ENCODE assay signal across 9 cellular contexts in the genomic region with DNA sequence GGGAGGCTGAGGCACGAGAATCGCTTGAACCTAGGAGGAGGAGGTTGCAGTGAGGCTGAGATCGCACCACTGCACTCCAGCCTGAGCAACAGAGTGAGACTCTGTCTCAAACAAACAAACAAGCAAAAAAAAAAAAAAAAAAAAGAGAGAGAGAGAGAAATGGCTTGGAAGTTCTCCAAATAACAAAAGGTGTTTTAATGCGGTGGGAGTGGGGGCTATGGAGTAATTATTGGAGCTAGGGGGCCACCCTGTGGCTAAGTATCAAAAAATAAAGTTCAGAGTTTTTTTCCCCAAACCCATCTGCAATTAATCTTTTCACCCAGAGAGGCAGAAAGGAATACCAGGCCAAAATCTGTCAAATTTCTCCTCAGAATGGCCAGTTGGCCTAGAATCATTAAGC. TPM values are rescaled to one million over a fixed set of nuclear protein-coding genes. Genes with fewer than 3 reads are reported as not detected.
DNase-seq lines count a peak whose midpoint lies in the region; TF ChIP-seq lines count a peak whose summit lies in the region.
"Had no signal": no experiment of that assay in that cellular context is flagged by ENCODE, and none has a peak within 500 bp of the region (broad histone marks: within the 10 kb centered on the region; RNA-seq: fewer than 3 reads in every experiment).

No MANE protein-coding gene starts in this region.

- H3K36me3 Mint-ChIP-seq in immature natural killer cell (peaks cover 0 to 4% (median 2%) of the 10 kb centered on the region in 3 donors), nephron progenitor cell (ENCODE audit: low read depth) (peaks cover 21% of the 10 kb centered on the region)

- H3K79me2 ChIP-seq in DOHH2 (ENCODE audit: control insufficient read depth, low read length), result peaks cover 48% of the 10 kb centered on the region

- H4K20me1 ChIP-seq in DOHH2 (ENCODE audit: control insufficient read depth, insufficient read depth, low read depth, low read length), result no peaks in the 10 kb centered on the region

- DNase-seq in HEK293T (ENCODE audit: extremely low spot score), result no peak
- peak; percentile 64 for DNase-seq in RPMI8226
- DNase-seq in immature natural killer cell, result peak; percentile 26 to 39 (median 36)
- no peak for DNase-seq in nephron progenitor cell
- no peak for DNase-seq in NCI-H187 treated with DMSO at 0.1 percent for 48 hours (lab: John Stamatoyannopoulos, UW)
- no peak for DNase-seq in cardiac septum (ENCODE audit: low spot score)
- DNase-seq: caudate nucleus, NCI-H1436 treated with DMSO at 0.1 percent for 48 hours had no signal

- no peaks in the 10 kb centered on the region for H3K9me2 ChIP-seq in DOHH2 (replicated peaks; ENCODE audit: control insufficient read depth, low read length)

- peaks cover 19 to 25% of the 10 kb centered on the region in 2 donors for H3K4me1 Mint-ChIP-seq in immature natural killer cell
- H3K4me1 Mint-ChIP-seq in nephron progenitor cell, result no peaks in the 10 kb centered on the region

- H3K27ac Mint-ChIP-seq in immature natural killer cell, result peak overlapping the region in 1 of 6 donors; percentile 69
- H3K27ac Mint-ChIP-seq in nephron progenitor cell, result no peak overlapping the region

- peak overlapping the region; percentile 99 for H3K27ac ChIP-seq in DOHH2 (ENCODE audit: low read depth, low read length)

- peaks cover 55% of the 10 kb centered on the region for H3K4me1 ChIP-seq in DOHH2 (ENCODE audit: control insufficient read depth, low read length)

- TF ChIP-seq CTCF in DOHH2 (IDR thresholded peaks at IDR 0.05; ENCODE audit: low read depth, low read length, poor library complexity, severe bottlenecking), result peak; percentile 63
- TF ChIP-seq CTCF in nephron progenitor cell (IDR thresholded peaks at IDR 0.05), result no peak

- H3K4me2 ChIP-seq in DOHH2 (ENCODE audit: low read length), result peak overlapping the region; percentile 36

- no peaks in the 10 kb centered on the region for H3K9me3 ChIP-seq in DOHH2 (ENCODE audit: control insufficient read depth, insufficient read depth, low read length)

- no peaks in the 10 kb centered on the region for H3K27me3 ChIP-seq in DOHH2 (ENCODE audit: control insufficient read depth, low read length)

- 0 out of 2 replicates have a peak overlapping the region, but pooled peaks have one; percentile 15 for H3K4me3 ChIP-seq in DOHH2 (ENCODE audit: low read length)

- no peaks in the 10 kb centered on the region for H3K9me3 Mint-ChIP-seq in immature natural killer cell
- H3K9me3 Mint-ChIP-seq in nephron progenitor cell, result no peaks in the 10 kb centered on the region

- CTCF ChIA-PET in HEK293T (lab: Yijun Ruan, JAX), result interaction anchor here (0.6 to 3.0 kb wide), 6 partner anchors 26 to 299 kb away, joined by 3 to 11 read pairs (median 4); no protein-coding TSS in a partner anchor

- POLR2A ChIA-PET in HEK293T (lab: Yijun Ruan, JAX), result no interaction called here

- intact Hi-C loops in cardiac septum (cut with DNase I), result no loop called here

- H3K36me3 ChIP-seq in DOHH2 (ENCODE audit: control insufficient read depth, low read length), result peaks cover 44% of the 10 kb centered on the region

- peaks cover 30% of the 10 kb centered on the region for H3F3A ChIP-seq in DOHH2 (ENCODE audit: control insufficient read depth, insufficient read depth)

- H3K4me3 Mint-ChIP-seq in immature natural killer cell (no peak overlapping the region), nephron progenitor cell (no peak overlapping the region)

- H3K27me3 Mint-ChIP-seq in immature natural killer cell (ENCODE audit: low read depth in 3 of 3) (peaks cover 0 to 3% (median 0%) of the 10 kb centered on the region in 3 donors), nephron progenitor cell (ENCODE audit: low read depth, poor library complexity) (peaks cover 5% of the 10 kb centered on the region)

TF ChIP-seq in HEK293T, 16 proteins besides CTCF, POLR2A, EP300 and RAD21:
- TF ChIP-seq FOXK2 (IDR thresholded peaks at IDR 0.05) (no peak), L3MBTL2 (conservative IDR thresholded peaks at IDR 0.05) (no peak), CTBP1 (IDR thresholded peaks at IDR 0.05; ENCODE audit: borderline replicate concordance) (no peak), ZNF384 (IDR thresholded peaks at IDR 0.05) (peak; percentile 77), BHLHE40 (IDR thresholded peaks at IDR 0.05; ENCODE audit: borderline replicate concordance) (no peak)
TF ChIP-seq in HEK293T: peak in this region for 1.

RNA-seq across cellular contexts. Expression of a gene that starts 23.0 kb away (rescaled TPM):
- polyA plus RNA-seq in immature natural killer cell, result 1 to 10 TPM; 5.8 to 8.6 (median 7.9) TPM
- 21.6 TPM for total RNA-seq in cardiac septum

RNA-seq across cellular contexts. Expression of a gene that starts 44.0 kb away (rescaled TPM):
- 10 to 100 TPM in 1 of 3 donors, 1 to 10 TPM in 2; 7.0 to 10.4 (median 8.2) TPM for polyA plus RNA-seq in immature natural killer cell
- total RNA-seq in cardiac septum, result 22.2 TPM

Comparison
In these comparisons a context has a peak if more than half of its experiments do, and no peak if none do; other contexts are left out.
1. DNase-seq: peak in RPMI8226 (single experiment) and immature natural killer cell (3 of 3); none in HEK293T (single experiment), nephron progenitor cell (single experiment), NCI-H187 treated with DMSO at 0.1 percent for 48 hours (single experiment) and cardiac septum (single experiment).